Comparison of ENCODE assay signal across 25 cellular contexts in genomic region chr15:88714782-88715372, GRCh38.
DNase-seq lines count a peak whose midpoint lies in the region; ATAC-seq, FAIRE-seq and TF ChIP-seq lines count a peak whose summit lies in the region.
"Had no signal": no experiment of that assay in that cellular context is flagged by ENCODE, and none has a peak within 500 bp of the region (broad histone marks: within the 10 kb centered on the region; RNA-seq: fewer than 3 reads in every experiment).

No MANE protein-coding gene starts in this region.

- TF ChIP-seq RAD21 in HepG2 (CRISPR knock-in tag; IDR thresholded peaks at IDR 0.05): no peak

- H3K4me1 Mint-ChIP-seq in activated naive CD8-positive, alpha-beta T cell treated with anti-CD3 and anti-CD28 coated beads, Interleukin-2, amount 50 U/mL, for 24 hours: no peaks in the 10 kb centered on the region
- no peaks in the 10 kb centered on the region for H3K4me1 Mint-ChIP-seq in neural progenitor cell

- DNase-seq in HepG2 (ENCODE audit: low spot score) (no peak), right lobe of liver (no peak), hippocampal formation (lab: John Stamatoyannopoulos, UW) (peak; percentile 11 to 25), sciatic nerve (ENCODE audit: low spot score) (no peak), neural progenitor cell (ENCODE audit: low spot score) (no peak)
- DNase-seq in activated naive CD8-positive, alpha-beta T cell treated with anti-CD3 and anti-CD28 coated beads, Interleukin-2, amount 50 U/mL, for 24 hours: no peak
- DNase-seq: CD8-positive, alpha-beta T cell; H9; IMR-90; Kasumi-1; MM.1S; NCI-H1092; NCI-H146; NCI-H2029 treated with DMSO at 0.1 percent for 48 hours; NCI-H2171; NCI-H526; PC-9 had no signal

- FAIRE-seq in HepG2 (lab: Jason Lieb, UNC): no peak
- FAIRE-seq: A549, GM12892, GM18507 had no signal

- H3K79me2 ChIP-seq in HepG2 (ENCODE audit: insufficient read depth, low read length) (no peaks in the 10 kb centered on the region), neural progenitor cell (ENCODE audit: low read depth) (no peaks in the 10 kb centered on the region)

- CTCF ChIA-PET in HepG2 (lab: Yijun Ruan, JAX; ENCODE audit: low intra/inter-chr PET ratio, low total read pairs): no interaction called here

- H3K27me3 Mint-ChIP-seq in activated naive CD8-positive, alpha-beta T cell treated with anti-CD3 and anti-CD28 coated beads, Interleukin-2, amount 50 U/mL, for 24 hours: peaks cover 13% of the 10 kb centered on the region
- H3K27me3 Mint-ChIP-seq in neural progenitor cell (ENCODE audit: insufficient read depth, low read depth): peaks cover 10% of the 10 kb centered on the region

- TF ChIP-seq EP300 in HepG2 (IDR thresholded peaks at IDR 0.05; ENCODE audit: low read depth in 2 of 2, low read length in 2 of 2): no peak
- no peak for TF ChIP-seq EP300 in HepG2 (CRISPR knock-in tag; IDR thresholded peaks at IDR 0.05; ENCODE audit: borderline replicate concordance)

- ATAC-seq in HepG2: no peak
- no peak for ATAC-seq in right lobe of liver
- ATAC-seq in sciatic nerve: peak; percentile 86
- ATAC-seq in activated naive CD8-positive, alpha-beta T cell treated with anti-CD3 and anti-CD28 coated beads, Interleukin-2, amount 50 U/mL, for 24 hours: no peak
- no peak for ATAC-seq in GM18519 (IDR thresholded peaks at IDR 0.05; ENCODE audit: low FRiP score, unreplicated experiment)
- ATAC-seq: A549; CD8-positive, alpha-beta T cell had no signal

- H3K9ac ChIP-seq in HepG2 (ENCODE audit: insufficient read depth, low read depth, low read length): no peak overlapping the region
- H3K9ac ChIP-seq in neural progenitor cell: no peak overlapping the region
- H3K9ac ChIP-seq: BLaER1 had no signal

- intact Hi-C loops in HepG2 (cut with micrococcal nuclease; ENCODE audit: unreplicated experiment): no loop called here
- intact Hi-C loops in right lobe of liver (cut with DNase I): no loop called here
- intact Hi-C loops in sciatic nerve (cut with DNase I): no loop called here

- H3K4me1 ChIP-seq in HepG2 (ENCODE audit: insufficient read depth, low read length) (peaks cover 19% of the 10 kb centered on the region), right lobe of liver (no peaks in the 10 kb centered on the region), neural progenitor cell (no peaks in the 10 kb centered on the region)
- H3K4me1 ChIP-seq: A549, BLaER1, SJSA1 had no signal

- no peaks in the 10 kb centered on the region for H3K36me3 Mint-ChIP-seq in activated naive CD8-positive, alpha-beta T cell treated with anti-CD3 and anti-CD28 coated beads, Interleukin-2, amount 50 U/mL, for 24 hours (ENCODE audit: low read depth)
- no peaks in the 10 kb centered on the region for H3K36me3 Mint-ChIP-seq in neural progenitor cell
- H3K36me3 Mint-ChIP-seq: CD8-positive, alpha-beta T cell had no signal

- no peak overlapping the region for H3K4me3 Mint-ChIP-seq in activated naive CD8-positive, alpha-beta T cell treated with anti-CD3 and anti-CD28 coated beads, Interleukin-2, amount 50 U/mL, for 24 hours
- H3K4me3 Mint-ChIP-seq in neural progenitor cell: no peak overlapping the region
- H3K4me3 Mint-ChIP-seq: CD8-positive, alpha-beta T cell; H9 had no signal

- H3K36me3 ChIP-seq in HepG2 (replicated peaks in 1 of 2; ENCODE audit: control insufficient read depth in 1 of 2, insufficient read depth in 2 of 2, low read length in 2 of 2) (no peaks in the 10 kb centered on the region), right lobe of liver (no peaks in the 10 kb centered on the region), neural progenitor cell (no peaks in the 10 kb centered on the region)
- H3K36me3 ChIP-seq: BLaER1, SJSA1 had no signal

- POLR2A ChIA-PET in HepG2 (lab: Yijun Ruan, JAX): no interaction called here

- H3K4me2 ChIP-seq in HepG2 (ENCODE audit: low read depth, low read length): no peak overlapping the region
- no peak overlapping the region for H3K4me2 ChIP-seq in neural progenitor cell
- H3K4me2 ChIP-seq: A549, BLaER1, PC-9 had no signal

- TF ChIP-seq CTCF in HepG2 (CRISPR knock-in tag; IDR thresholded peaks at IDR 0.05) (no peak), right lobe of liver (IDR thresholded peaks at IDR 0.05) (no peak), neural progenitor cell (IDR thresholded peaks at IDR 0.05) (no peak)

- no peaks in the 10 kb centered on the region for H3K9me3 Mint-ChIP-seq in activated naive CD8-positive, alpha-beta T cell treated with anti-CD3 and anti-CD28 coated beads, Interleukin-2, amount 50 U/mL, for 24 hours
- H3K9me3 Mint-ChIP-seq in neural progenitor cell: no peaks in the 10 kb centered on the region
- H3K9me3 Mint-ChIP-seq: CD8-positive, alpha-beta T cell; H9 had no signal

- no peaks in the 10 kb centered on the region for H3F3A ChIP-seq in neural progenitor cell (ENCODE audit: low read depth)

- no peak overlapping the region for H2AFZ ChIP-seq in HepG2 (ENCODE audit: low read length)
- H2AFZ ChIP-seq in neural progenitor cell (replicated peaks): no peak overlapping the region
- H2AFZ ChIP-seq: PC-9 had no signal

- peaks cover 0 to 22% of the 10 kb centered on the region in 2 experiments; a peak in 2 of 5 replicates for H3K27me3 ChIP-seq in HepG2 (ENCODE audit: control insufficient read depth in 1 of 2, insufficient read depth in 2 of 2, low read length in 2 of 2)
- no peaks in the 10 kb centered on the region for H3K27me3 ChIP-seq in right lobe of liver
- H3K27me3 ChIP-seq in neural progenitor cell: peaks cover 9% of the 10 kb centered on the region
- H3K27me3 ChIP-seq: BLaER1, SJSA1 had no signal

- no peaks in the 10 kb centered on the region for H3K9me3 ChIP-seq in HepG2 (ENCODE audit: low read length)
- H3K9me3 ChIP-seq in right lobe of liver: no peaks in the 10 kb centered on the region
- no peaks in the 10 kb centered on the region for H3K9me3 ChIP-seq in neural progenitor cell (ENCODE audit: low read depth)
- H3K9me3 ChIP-seq: A549, BLaER1, SJSA1 had no signal

- BruUV-seq in HepG2 (replicated peaks; lab: Mats Ljungman, UMichigan): no TSS peak

- 24% methylated on average over 4 of the region's 9 CpGs for WGBS in HepG2 (ENCODE audit: low lambda C conversion rate)
- 40% methylated on average over 6 of the region's 9 CpGs for WGBS in right lobe of liver (ENCODE audit: insufficient coverage, low coverage, low lambda C conversion rate, missing lambda C conversion rate)

- in situ Hi-C loops in HepG2 (cut with HindIII; ENCODE audit: extremely low pct_ligation_motif_present, low pct_unique_long_range_greater_than_20kb): no loop called here

- H3K27ac Mint-ChIP-seq in activated naive CD8-positive, alpha-beta T cell treated with anti-CD3 and anti-CD28 coated beads, Interleukin-2, amount 50 U/mL, for 24 hours: no peak overlapping the region
- H3K27ac Mint-ChIP-seq in neural progenitor cell: no peak overlapping the region
- H3K27ac Mint-ChIP-seq: CD8-positive, alpha-beta T cell; H9 had no signal

- no peak overlapping the region for H3K4me3 ChIP-seq in HepG2 (replicated peaks in 1 of 3; ENCODE audit: insufficient read depth in 1 of 3, low read depth in 2 of 3, low read length in 3 of 3)
- no peak overlapping the region for H3K4me3 ChIP-seq in right lobe of liver
- no peak overlapping the region for H3K4me3 ChIP-seq in neural progenitor cell
- H3K4me3 ChIP-seq: A549, BLaER1, PC-9, SJSA1 had no signal

- TF ChIP-seq POLR2A in HepG2 (IDR thresholded peaks at IDR 0.05; ENCODE audit: insufficient read depth in 1 of 2, low read depth in 2 of 2, low read length in 2 of 2): no peak
- TF ChIP-seq POLR2A in right lobe of liver (IDR thresholded peaks at IDR 0.05): no peak

- H4K20me1 ChIP-seq in HepG2 (ENCODE audit: insufficient read depth, low read length) (no peaks in the 10 kb centered on the region), neural progenitor cell (ENCODE audit: low read depth) (no peaks in the 10 kb centered on the region)
- H4K20me1 ChIP-seq: BLaER1 had no signal

- H3K27ac ChIP-seq in HepG2 (ENCODE audit: extremely low read length, insufficient read depth, low read length) (no peak overlapping the region), right lobe of liver (no peak overlapping the region), neural progenitor cell (no peak overlapping the region)
- H3K27ac ChIP-seq: A549, BLaER1, HL-60, PC-9, RWPE1, SJSA1 had no signal

TF ChIP-seq in HepG2, 621 proteins besides CTCF, POLR2A, EP300 and RAD21 (continues in another document):
- TF ChIP-seq KDM5A (IDR thresholded peaks at IDR 0.05; ENCODE audit: borderline replicate concordance, low read length): no peak
- no peak for TF ChIP-seq FOXK1 (CRISPR knock-in tag; IDR thresholded peaks at IDR 0.05; ENCODE audit: borderline replicate concordance, low read depth)
- no peak for TF ChIP-seq ATRX (CRISPR knock-in tag; IDR thresholded peaks at IDR 0.05; ENCODE audit: borderline replicate concordance)
- TF ChIP-seq MAF1 (CRISPR knock-in tag; IDR thresholded peaks at IDR 0.05; ENCODE audit: borderline replicate concordance): no peak
- TF ChIP-seq HCFC1 (IDR thresholded peaks at IDR 0.05; ENCODE audit: low read depth, low read length): no peak
- TF ChIP-seq ZNF687 (CRISPR knock-in tag; IDR thresholded peaks at IDR 0.05): peak; percentile 36
- TF ChIP-seq BHLHE40 (IDR thresholded peaks at IDR 0.05; ENCODE audit: low read length): peak; percentile 79
- TF ChIP-seq ZNF33B (CRISPR knock-in tag; IDR thresholded peaks at IDR 0.05): no peak

Comparison
In these comparisons a context has a peak if more than half of its experiments do, and no peak if none do; other contexts are left out.
1. DNase-seq: peak in hippocampal formation (2 of 2); none in HepG2 (single experiment), right lobe of liver (0 of 3), sciatic nerve (single experiment), activated naive CD8-positive, alpha-beta T cell treated with anti-CD3 and anti-CD28 coated beads, Interleukin-2, amount 50 U/mL, for 24 hours (single experiment) and neural progenitor cell (single experiment).